24 cellular contexts compared by ENCODE assay signal in the genomic region with DNA sequence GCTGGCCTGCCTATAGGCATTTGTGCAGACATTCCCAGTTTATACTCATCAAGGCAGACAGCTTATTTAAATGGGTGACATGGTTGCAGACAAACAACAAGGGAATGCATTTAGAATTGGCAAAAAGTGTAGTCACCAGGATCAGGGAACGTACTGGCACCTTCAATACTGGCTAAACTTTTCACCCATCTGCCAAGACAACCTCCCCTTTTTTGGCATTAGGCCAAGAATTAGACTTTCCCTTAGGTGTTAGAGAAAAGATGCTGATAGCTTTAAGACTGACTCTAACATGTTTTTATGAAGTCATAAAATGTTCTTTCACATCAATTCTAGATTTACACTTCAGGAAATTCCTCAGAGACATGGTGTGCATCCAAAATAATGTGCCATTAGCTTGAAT.
"Had no signal": no experiment of that assay in that cellular context is flagged by ENCODE, and none has a peak within 500 bp of the region (broad histone marks: within the 10 kb centered on the region; RNA-seq: fewer than 3 reads in every experiment).

No MANE protein-coding gene starts in this region.

- H3K9me3 ChIP-seq: body of pancreas, esophagus squamous epithelium, left lung had no signal

- H3K9me3 Mint-ChIP-seq: activated CD4-positive, alpha-beta T cell treated with anti-CD3 and anti-CD28 coated beads, Interleukin-2, amount 10 ng/mL, durations not matched to agents 7 days and 5 days; central memory CD8-positive, alpha-beta T cell had no signal

- H3K27me3 ChIP-seq: body of pancreas, esophagus squamous epithelium, left lung had no signal

- H3K27ac ChIP-seq: body of pancreas, esophagus squamous epithelium, left lung had no signal

- H3K4me1 Mint-ChIP-seq: activated CD4-positive, alpha-beta T cell treated with anti-CD3 and anti-CD28 coated beads, Interleukin-2, amount 10 ng/mL, durations not matched to agents 7 days and 5 days; central memory CD8-positive, alpha-beta T cell had no signal

- H3K27ac Mint-ChIP-seq: activated CD4-positive, alpha-beta T cell treated with anti-CD3 and anti-CD28 coated beads, Interleukin-2, amount 10 ng/mL, durations not matched to agents 7 days and 5 days; activated naive CD8-positive, alpha-beta T cell had no signal

- H3K4me3 Mint-ChIP-seq: activated CD4-positive, alpha-beta T cell treated with anti-CD3 and anti-CD28 coated beads, Interleukin-2, amount 10 ng/mL, durations not matched to agents 7 days and 5 days; activated naive CD8-positive, alpha-beta T cell; central memory CD8-positive, alpha-beta T cell; nephron had no signal

- H3K4me3 ChIP-seq: body of pancreas, esophagus squamous epithelium, left lung had no signal

- ATAC-seq: body of pancreas; left lung; stimulated activated naive CD8-positive, alpha-beta T cell treated with anti-CD3 and anti-CD28 coated beads, Interleukin-15, Interleukin-2, amounts not matched to agents 100 U/mL and 50 U/mL, for 24 hours had no signal

- H3K36me3 ChIP-seq: left lung had no signal

- H3K36me3 Mint-ChIP-seq: activated naive CD8-positive, alpha-beta T cell had no signal

- DNase-seq: activated CD4-positive, alpha-beta T cell treated with anti-CD3 and anti-CD28 coated beads, Interleukin-2, amount 10 ng/mL, durations not matched to agents 7 days and 5 days; activated CD8-positive, alpha-beta memory T cell treated with anti-CD3 and anti-CD28 coated beads, Interleukin-2, amount 50 U/mL, for 48 hours; activated gamma-delta T cell treated with Interleukin-2 at 50 U/mL for 16 hours; amniotic stem cell; body of pancreas; cortex of kidney; effector CD4-positive, alpha-beta T cell; esophagus squamous epithelium; foreskin fibroblast; glutamatergic neuron; hypothalamus; kidney; left lung; mesendoderm; nucleus accumbens; posterior cingulate gyrus; right cardiac atrium; small intestine; stimulated activated naive CD8-positive, alpha-beta T cell treated with anti-CD3 and anti-CD28 coated beads, Interleukin-15, Interleukin-2, amounts not matched to agents 100 U/mL and 50 U/mL, for 24 hours; T-helper 9 cell; trophoblast cell had no signal

- H3K4me1 ChIP-seq: body of pancreas, esophagus squamous epithelium, left lung had no signal
